In the genomic region with DNA sequence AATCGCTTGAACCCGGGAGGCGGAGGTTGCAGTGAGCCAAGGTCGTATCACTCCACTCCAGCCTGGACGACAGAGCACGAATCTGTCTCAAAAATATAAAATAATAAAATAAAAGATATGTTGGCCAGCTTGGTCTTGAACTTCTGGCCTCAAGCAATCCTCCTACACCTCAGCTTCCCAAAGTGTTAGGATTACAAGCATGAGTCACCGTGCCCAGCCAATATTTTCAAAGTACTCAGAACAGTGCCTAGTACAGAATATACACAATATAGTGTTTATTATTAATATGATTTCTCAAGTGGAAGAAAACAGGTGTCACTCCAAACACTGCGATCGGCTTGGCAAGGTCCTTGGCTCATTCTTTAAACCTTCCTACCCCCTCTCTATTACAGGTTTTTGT, we compare ENCODE assay signal across 23 cellular contexts.
"Had no signal": no experiment of that assay in that cellular context is flagged by ENCODE, and none has a peak within 500 bp of the region (broad histone marks: within the 10 kb centered on the region; RNA-seq: fewer than 3 reads in every experiment).

No MANE protein-coding gene starts in this region.

- ATAC-seq: left lobe of liver; natural killer cell; right lobe of liver; stimulated activated naive B cell treated with anti-CD40 and anti-IgM and Interleukin-4, amounts not matched to agents 10 μg/mL and 1 μg/mL and 100 μg/mL, for 72 hours; stimulated activated naive CD8-positive, alpha-beta T cell treated with anti-CD3 and anti-CD28 coated beads, Interleukin-15, amount 100 ng/mL, for 72 hours; upper lobe of right lung had no signal

- H3K36me3 ChIP-seq: neural progenitor cell, uterus had no signal

- H3K9me3 Mint-ChIP-seq: immature natural killer cell; memory B cell; natural killer cell; neural progenitor cell; stimulated activated naive B cell treated with anti-CD40 and anti-IgM and Interleukin-4, amounts not matched to agents 10 μg/mL and 1 μg/mL and 100 μg/mL, for 72 hours; stimulated activated naive CD8-positive, alpha-beta T cell treated with anti-CD3 and anti-CD28 coated beads, Interleukin-15, amount 100 ng/mL, for 72 hours had no signal

- H3K27me3 Mint-ChIP-seq: memory B cell; progenitor cell of endocrine pancreas; stimulated activated naive CD8-positive, alpha-beta T cell treated with anti-CD3 and anti-CD28 coated beads, Interleukin-15, amount 100 ng/mL, for 72 hours had no signal

- H3K4me3 ChIP-seq: coronary artery, lung, neural progenitor cell, right lobe of liver, suprapubic skin, transverse colon, upper lobe of right lung, uterus had no signal

- H3K36me3 Mint-ChIP-seq: natural killer cell had no signal

- DNase-seq: dermis blood vessel endothelial cell; effector memory CD4-positive, alpha-beta T cell; hypothalamus; immature natural killer cell; kidney; natural killer cell; right lobe of liver; small intestine; stimulated activated CD4-positive, alpha-beta T cell treated with anti-CD3 and anti-CD28 coated beads, Interleukin-15, amount 100 ng/mL, for 24 hours; stimulated activated CD4-positive, alpha-beta T cell treated with anti-CD3 and anti-CD28 coated beads, Interleukin-2, amount 100 ng/mL, for 48 hours; stimulated activated naive B cell treated with anti-CD40 and anti-IgM and Interleukin-4, amounts not matched to agents 10 μg/mL and 1 μg/mL and 100 μg/mL, for 72 hours; stimulated activated naive CD8-positive, alpha-beta T cell treated with anti-CD3 and anti-CD28 coated beads, Interleukin-15, amount 100 ng/mL, for 72 hours; transverse colon; upper lobe of right lung; uterus had no signal

- H3K9me3 ChIP-seq: right lobe of liver, suprapubic skin, transverse colon, upper lobe of right lung, uterus had no signal

- H3K27me3 ChIP-seq: right lobe of liver, suprapubic skin, transverse colon, upper lobe of right lung, uterus had no signal

- H3K27ac ChIP-seq: coronary artery, neural progenitor cell, parathyroid adenoma, right lobe of liver, suprapubic skin, transverse colon, upper lobe of right lung, uterus had no signal

- H3K27ac Mint-ChIP-seq: memory B cell; natural killer cell; neural progenitor cell; stimulated activated naive B cell treated with anti-CD40 and anti-IgM and Interleukin-4, amounts not matched to agents 10 μg/mL and 1 μg/mL and 100 μg/mL, for 72 hours; stimulated activated naive CD8-positive, alpha-beta T cell treated with anti-CD3 and anti-CD28 coated beads, Interleukin-15, amount 100 ng/mL, for 72 hours had no signal

- H3K4me3 Mint-ChIP-seq: memory B cell; stimulated activated naive B cell treated with anti-CD40 and anti-IgM and Interleukin-4, amounts not matched to agents 10 μg/mL and 1 μg/mL and 100 μg/mL, for 72 hours; stimulated activated naive CD8-positive, alpha-beta T cell treated with anti-CD3 and anti-CD28 coated beads, Interleukin-15, amount 100 ng/mL, for 72 hours had no signal
